Comparison of ENCODE assay signal across 12 cellular contexts in the genomic region with DNA sequence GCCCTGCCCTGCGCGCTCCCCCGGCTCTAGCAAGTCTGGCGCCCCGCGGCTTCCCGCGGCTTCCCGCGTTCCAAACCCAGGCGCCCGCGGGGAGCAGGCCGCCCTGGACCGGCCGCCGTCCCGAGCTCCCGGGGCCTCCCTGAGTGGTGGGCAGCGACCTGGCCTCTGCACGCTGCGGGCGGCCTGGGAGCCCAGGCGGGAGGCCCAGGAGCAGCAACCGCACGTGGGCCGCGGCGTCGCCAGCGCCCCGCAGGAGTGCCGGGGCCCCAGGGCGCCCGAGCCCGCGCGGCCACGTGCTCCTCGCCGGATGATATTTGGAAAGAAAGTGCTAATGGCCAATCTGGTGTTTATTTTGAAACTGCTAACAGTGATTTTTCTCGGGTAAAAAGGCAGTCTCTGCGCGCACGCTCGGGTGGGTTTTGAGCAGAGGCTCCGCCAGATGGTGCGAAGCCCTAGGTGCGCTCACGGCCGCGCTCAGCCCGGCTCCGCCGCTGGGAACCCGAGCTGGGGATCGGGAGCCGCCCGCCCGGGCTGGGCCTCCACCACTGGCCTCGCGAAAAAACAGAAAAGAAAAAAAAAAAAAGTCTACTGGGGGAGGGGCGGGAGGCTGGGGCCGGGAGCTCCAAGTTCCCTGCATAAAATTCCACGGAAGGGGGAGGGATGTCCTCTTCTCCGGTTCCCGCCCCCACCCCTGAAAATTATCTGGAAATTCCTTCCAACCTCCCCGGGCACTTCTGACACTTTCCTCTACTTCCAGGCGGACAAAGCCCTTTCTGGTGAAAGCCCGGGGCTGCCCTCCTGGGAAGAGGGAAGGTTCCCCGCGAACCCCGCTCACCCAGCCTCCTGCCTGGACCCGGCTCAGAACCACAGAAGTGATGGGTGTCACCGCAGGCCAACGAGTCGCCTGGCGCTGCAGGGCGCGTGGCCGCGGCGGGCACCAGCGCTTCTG. TPM values are rescaled to one million over a fixed set of nuclear protein-coding genes. Genes with fewer than 3 reads are reported as not detected.
DNase-seq lines count a peak whose midpoint lies in the region; ATAC-seq and TF ChIP-seq lines count a peak whose summit lies in the region.
"Had no signal": no experiment of that assay in that cellular context is flagged by ENCODE, and none has a peak within 500 bp of the region (broad histone marks: within the 10 kb centered on the region; RNA-seq: fewer than 3 reads in every experiment).

No MANE protein-coding gene starts in this region.

- H3K27ac Mint-ChIP-seq in activated CD4-positive, alpha-beta memory T cell treated with anti-CD3 and anti-CD28 coated beads, Interleukin-2, amount 10 ng/mL, durations not matched to agents 7 days and 5 days = no peak overlapping the region

- H3K36me3 ChIP-seq in WERI-Rb-1 = no peaks in the 10 kb centered on the region
- H3K36me3 ChIP-seq in iPS-20b (ENCODE audit: insufficient read depth, low read depth, low read length) = no peaks in the 10 kb centered on the region
- no peaks in the 10 kb centered on the region for H3K36me3 ChIP-seq in skeletal muscle tissue (ENCODE audit: control insufficient read depth in 3 of 3, insufficient read depth in 3 of 3, low read length in 3 of 3)

- H3K27me3 Mint-ChIP-seq in activated CD4-positive, alpha-beta memory T cell treated with anti-CD3 and anti-CD28 coated beads, Interleukin-2, amount 10 ng/mL, durations not matched to agents 7 days and 5 days = peaks cover 66% of the 10 kb centered on the region

- H3K9me3 ChIP-seq in WERI-Rb-1 (ENCODE audit: severe bottlenecking) = no peaks in the 10 kb centered on the region
- H3K9me3 ChIP-seq in iPS-20b (ENCODE audit: insufficient read depth, low read depth, low read length) = no peaks in the 10 kb centered on the region
- H3K9me3 ChIP-seq in skeletal muscle tissue (ENCODE audit: control insufficient read depth in 3 of 3, low read length in 3 of 3) = no peaks in the 10 kb centered on the region

- CTCF ChIA-PET in activated CD4-positive, alpha-beta memory T cell treated with anti-CD3 and anti-CD28 coated beads, Interleukin-2, amount 10 ng/mL, durations not matched to agents 7 days and 5 days (lab: Charles Lee) = no interaction called here

- H3K4me1 Mint-ChIP-seq in activated CD4-positive, alpha-beta memory T cell treated with anti-CD3 and anti-CD28 coated beads, Interleukin-2, amount 10 ng/mL, durations not matched to agents 7 days and 5 days = peaks cover 16% of the 10 kb centered on the region

- DNase-seq in DMS 273 (lab: John Stamatoyannopoulos, UW; ENCODE audit: unreplicated experiment) (peak; percentile 71), DMS 273 treated with DMSO at 0.1 percent for 48 hours (lab: John Stamatoyannopoulos, UW) (no peak), WERI-Rb-1 (peak; percentile 33), middle frontal gyrus (ENCODE audit: extremely low spot score, low spot score) (no peak)
- DNase-seq in activated CD4-positive, alpha-beta memory T cell treated with anti-CD3 and anti-CD28 coated beads, Interleukin-2, amount 10 ng/mL, durations not matched to agents 7 days and 5 days = no peak
- DNase-seq: NCI-H510A; stimulated activated CD4-positive, alpha-beta T cell treated with anti-CD3 and anti-CD28 coated beads, Interleukin-12 subunit alpha, Interleukin-12 subunit beta, amount 100 ng/mL, for 4 hours had no signal

- H3K4me3 ChIP-seq in WERI-Rb-1 (ENCODE audit: low read depth, low read length) (peak overlapping the region; percentile 41), iPS-20b (ENCODE audit: low read length) (peak overlapping the region; percentile 33; the same call in 1 of the 2 replicates), skeletal muscle tissue (ENCODE audit: low read length in 3 of 3) (peak overlapping the region; percentile 56 to 89 (median 73))
- H3K4me3 ChIP-seq: K562 had no signal

- H3K27me3 ChIP-seq in WERI-Rb-1 (ENCODE audit: insufficient read depth, low read depth, severe bottlenecking) = peaks cover 54% of the 10 kb centered on the region
- H3K27me3 ChIP-seq in iPS-20b (ENCODE audit: insufficient read depth, low read length) = peaks cover 98% of the 10 kb centered on the region
- peaks cover 2 to 51% (median 42%) of the 10 kb centered on the region in 3 donors for H3K27me3 ChIP-seq in skeletal muscle tissue (ENCODE audit: control insufficient read depth in 3 of 3, insufficient read depth in 3 of 3, low read length in 3 of 3)

- H3K9ac ChIP-seq in iPS-20b (ENCODE audit: low read depth, low read length) (no peak overlapping the region), skeletal muscle tissue (ENCODE audit: low read depth in 1 of 3, low read length in 3 of 3) (peak overlapping the region; percentile 41 to 78 (median 66))

- no peak for TF ChIP-seq CTCF in WERI-Rb-1 (IDR thresholded peaks at IDR 0.05; ENCODE audit: low read depth, low read length)

- POLR2A ChIA-PET in activated CD4-positive, alpha-beta memory T cell treated with anti-CD3 and anti-CD28 coated beads, Interleukin-2, amount 10 ng/mL, durations not matched to agents 7 days and 5 days (lab: Charles Lee) = no interaction called here

- peaks cover 6% of the 10 kb centered on the region for H3K36me3 Mint-ChIP-seq in activated CD4-positive, alpha-beta memory T cell treated with anti-CD3 and anti-CD28 coated beads, Interleukin-2, amount 10 ng/mL, durations not matched to agents 7 days and 5 days (ENCODE audit: low read depth)

- H3K27ac ChIP-seq in WERI-Rb-1 = peak overlapping the region; percentile 66
- no peak overlapping the region for H3K27ac ChIP-seq in iPS-20b (ENCODE audit: low read length)
- H3K27ac ChIP-seq in skeletal muscle tissue (ENCODE audit: low read depth, low read length) = peak overlapping the region; percentile 46
- H3K27ac ChIP-seq: 22Rv1 had no signal

- ATAC-seq in GM21576 (IDR thresholded peaks at IDR 0.05; ENCODE audit: unreplicated experiment) = no peak
- ATAC-seq: K562 had no signal

- peaks cover 31% of the 10 kb centered on the region for H3K4me1 ChIP-seq in iPS-20b (ENCODE audit: insufficient read depth, low read length)
- peaks cover 12 to 39% (median 25%) of the 10 kb centered on the region in 3 donors for H3K4me1 ChIP-seq in skeletal muscle tissue (ENCODE audit: control insufficient read depth in 3 of 3, insufficient read depth in 3 of 3, low read length in 3 of 3)

- H3K9me3 Mint-ChIP-seq in activated CD4-positive, alpha-beta memory T cell treated with anti-CD3 and anti-CD28 coated beads, Interleukin-2, amount 10 ng/mL, durations not matched to agents 7 days and 5 days = no peaks in the 10 kb centered on the region

- no peak overlapping the region for H3K4me3 Mint-ChIP-seq in activated CD4-positive, alpha-beta memory T cell treated with anti-CD3 and anti-CD28 coated beads, Interleukin-2, amount 10 ng/mL, durations not matched to agents 7 days and 5 days

RNA-seq across cellular contexts. Expression of a gene that starts 4.3 kb away (rescaled TPM):
- total RNA-seq in skeletal muscle tissue = 33.4 TPM
- total RNA-seq in activated CD4-positive, alpha-beta memory T cell treated with anti-CD3 and anti-CD28 coated beads, Interleukin-2, amount 10 ng/mL, durations not matched to agents 7 days and 5 days = not detected
- total RNA-seq: K562 had no signal

Comparison
In these comparisons a context has a peak if more than half of its experiments do, and no peak if none do; other contexts are left out.
1. DNase-seq: peak in DMS 273 (single experiment) and WERI-Rb-1 (single experiment); none in DMS 273 treated with DMSO at 0.1 percent for 48 hours (single experiment), activated CD4-positive, alpha-beta memory T cell treated with anti-CD3 and anti-CD28 coated beads, Interleukin-2, amount 10 ng/mL, durations not matched to agents 7 days and 5 days (single experiment) and middle frontal gyrus (single experiment).
2. RNA of a gene that starts 4.3 kb away (total RNA-seq): 33.4 TPM in skeletal muscle tissue (single experiment); not detected in activated CD4-positive, alpha-beta memory T cell treated with anti-CD3 and anti-CD28 coated beads, Interleukin-2, amount 10 ng/mL, durations not matched to agents 7 days and 5 days; every median in the first group is over 10 times any median in the second.
3. Peak in every context shown above with its lines, with median percentiles within 50 percentile points of each other: H3K4me3 ChIP-seq.